ENCODE assay signal across 9 cellular contexts in genomic region chr20:1390552-1391403, GRCh38. TPM values are rescaled to one million over a fixed set of nuclear protein-coding genes. Genes with fewer than 3 reads are reported as not detected.
DNase-seq lines count a peak whose midpoint lies in the region; ATAC-seq and TF ChIP-seq lines count a peak whose summit lies in the region.
"Had no signal": no experiment of that assay in that cellular context is flagged by ENCODE, and none has a peak within 500 bp of the region (broad histone marks: within the 10 kb centered on the region; RNA-seq: fewer than 3 reads in every experiment).

No MANE protein-coding gene starts in this region.

- WGBS in hepatocyte (ENCODE audit: low lambda C conversion rate, missing lambda C conversion rate) = 84% methylated on average over 16 of the region's 16 CpGs

- H3K4me3 ChIP-seq in hepatocyte = no peak overlapping the region

- H3K79me2 ChIP-seq in hepatocyte = peaks cover 69% of the 10 kb centered on the region

- H3K9me3 Mint-ChIP-seq in stimulated activated memory B cell treated with anti-CD40 and anti-IgM and Interleukin-4, amounts not matched to agents 10 μg/mL and 1 μg/mL and 100 μg/mL, for 72 hours = no peaks in the 10 kb centered on the region

- DNase-seq in DMS 273 (lab: John Stamatoyannopoulos, UW; ENCODE audit: unreplicated experiment) (peak; percentile 34), DMS 273 treated with DMSO at 0.1 percent for 48 hours (lab: John Stamatoyannopoulos, UW) (no peak), hepatocyte (ENCODE audit: low spot score) (no peak), superior temporal gyrus (ENCODE audit: extremely low spot score) (no peak)
- DNase-seq in activated T-cell treated with anti-CD3 and anti-CD28 coated beads, Interleukin-2, amount 50 U/mL, for 48 hours = peak; percentile 35 to 43

- TF ChIP-seq CTCF in hepatocyte (IDR thresholded peaks at IDR 0.05; ENCODE audit: poor library complexity) = no peak

- peaks cover 25% of the 10 kb centered on the region for H3K4me1 ChIP-seq in hepatocyte (ENCODE audit: insufficient read depth)

- no peaks in the 10 kb centered on the region for H3K9me2 ChIP-seq in hepatocyte (replicated peaks; ENCODE audit: insufficient read depth)

- H3K4me3 Mint-ChIP-seq in stimulated activated memory B cell treated with anti-CD40 and anti-IgM and Interleukin-4, amounts not matched to agents 10 μg/mL and 1 μg/mL and 100 μg/mL, for 72 hours = peak overlapping the region; percentile 95

- H4K20me1 ChIP-seq in hepatocyte (ENCODE audit: insufficient read depth, poor library complexity, severe bottlenecking) = peaks cover 49% of the 10 kb centered on the region

- H3K36me3 ChIP-seq in hepatocyte (replicated peaks; ENCODE audit: insufficient read depth, low read depth) = no peaks in the 10 kb centered on the region

- H3K27me3 ChIP-seq in hepatocyte = peaks cover 8% of the 10 kb centered on the region

- no peak for ATAC-seq in stimulated activated memory B cell treated with anti-CD40 and anti-IgM and Interleukin-4, amounts not matched to agents 10 μg/mL and 1 μg/mL and 100 μg/mL, for 72 hours
- ATAC-seq in GM21423 (IDR thresholded peaks at IDR 0.05; ENCODE audit: unreplicated experiment) = no peak
- ATAC-seq in GM19328 (IDR thresholded peaks at IDR 0.05; ENCODE audit: unreplicated experiment) = no peak

- H3K4me2 ChIP-seq in hepatocyte = peak overlapping the region; percentile 82

- no peaks in the 10 kb centered on the region for H3K9me3 ChIP-seq in hepatocyte (ENCODE audit: low read depth)

- H3K27ac ChIP-seq in hepatocyte = no peak overlapping the region
- H3K27ac ChIP-seq: 22Rv1 had no signal

- H2AFZ ChIP-seq in hepatocyte = no peak overlapping the region

- H3K27ac Mint-ChIP-seq in stimulated activated memory B cell treated with anti-CD40 and anti-IgM and Interleukin-4, amounts not matched to agents 10 μg/mL and 1 μg/mL and 100 μg/mL, for 72 hours = peak overlapping the region; percentile 46

- H3K4me1 Mint-ChIP-seq in stimulated activated memory B cell treated with anti-CD40 and anti-IgM and Interleukin-4, amounts not matched to agents 10 μg/mL and 1 μg/mL and 100 μg/mL, for 72 hours = peaks cover 87% of the 10 kb centered on the region

- H3K27me3 Mint-ChIP-seq in stimulated activated memory B cell treated with anti-CD40 and anti-IgM and Interleukin-4, amounts not matched to agents 10 μg/mL and 1 μg/mL and 100 μg/mL, for 72 hours = no peaks in the 10 kb centered on the region

- peaks cover 16% of the 10 kb centered on the region for H3K36me3 Mint-ChIP-seq in stimulated activated memory B cell treated with anti-CD40 and anti-IgM and Interleukin-4, amounts not matched to agents 10 μg/mL and 1 μg/mL and 100 μg/mL, for 72 hours

RNA-seq across cellular contexts. Expression of gene FKBP1A, which starts 2.1 kb away (rescaled TPM):
- 99.5 and 121 TPM in 2 replicates for total RNA-seq in hepatocyte
- 149 and 161 TPM in 2 replicates for polyA plus RNA-seq in hepatocyte

Comparison
In these comparisons a context has a peak if more than half of its experiments do, and no peak if none do; other contexts are left out.
1. DNase-seq: peak in DMS 273 (single experiment) and activated T-cell treated with anti-CD3 and anti-CD28 coated beads, Interleukin-2, amount 50 U/mL, for 48 hours (2 of 2); none in DMS 273 treated with DMSO at 0.1 percent for 48 hours (single experiment), hepatocyte (single experiment) and superior temporal gyrus (single experiment).